Comparison of ENCODE assay signal across 8 cellular contexts in the genomic region with DNA sequence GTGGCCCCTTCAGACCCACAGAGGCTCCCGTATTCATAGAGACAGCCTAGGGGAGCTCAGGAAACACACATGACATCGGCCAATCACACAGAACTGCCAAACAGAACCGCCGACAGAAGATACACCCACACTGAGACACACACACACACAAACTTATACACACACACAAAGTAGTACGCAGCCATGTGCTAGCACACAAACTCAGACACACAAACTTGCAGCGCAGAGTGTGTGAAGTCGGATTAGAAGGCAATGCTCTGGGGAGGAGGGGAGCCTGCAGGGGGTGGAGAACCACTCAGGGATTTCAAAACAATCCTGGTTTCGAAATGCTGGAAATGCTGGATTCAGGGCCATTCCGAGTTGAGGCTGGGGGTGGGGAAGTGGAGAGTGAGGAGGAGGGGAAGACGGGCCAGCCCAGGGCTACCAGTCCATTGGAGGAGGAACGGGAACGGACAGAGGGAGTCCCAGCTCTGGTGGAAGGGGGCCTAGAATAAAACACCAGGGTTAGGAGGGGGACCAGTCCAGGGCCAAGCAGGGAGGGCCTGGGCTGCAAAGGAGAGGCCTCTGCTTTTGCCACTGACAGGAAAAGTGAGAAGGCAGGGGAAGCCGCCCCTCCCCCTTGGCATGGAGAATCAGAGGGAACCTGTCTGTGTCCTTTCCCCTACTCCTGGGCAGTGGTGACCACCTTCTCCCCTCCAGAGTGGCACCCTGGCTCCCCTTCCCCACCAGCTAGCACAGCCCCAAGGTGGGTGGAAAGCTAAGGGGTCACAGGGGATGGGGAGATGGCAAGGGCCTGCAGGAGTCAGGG. TPM values are rescaled to one million over a fixed set of nuclear protein-coding genes. Genes with fewer than 3 reads are reported as not detected.
A peak's percentile ranks its signal among the peaks of the same experiment; 100 is the strongest.
DNase-seq lines count a peak whose midpoint lies in the region; ATAC-seq, FAIRE-seq and TF ChIP-seq lines count a peak whose summit lies in the region.

No MANE protein-coding gene starts in this region.

- no peaks in the 10 kb centered on the region for H3K36me3 ChIP-seq in sigmoid colon

- TF ChIP-seq POLR2A in sigmoid colon (IDR thresholded peaks at IDR 0.05) = no peak

- peak overlapping the region; percentile 95 to 100 (median 100) for H3K27ac ChIP-seq in sigmoid colon

- peaks cover 0 to 84% (median 83%) of the 10 kb centered on the region in 4 donors for H3K4me1 ChIP-seq in sigmoid colon

- no peaks in the 10 kb centered on the region for H3K27me3 Mint-ChIP-seq in activated naive CD4-positive, alpha-beta T cell treated with anti-CD3 and anti-CD28 coated beads for 36 hours (ENCODE audit: low read depth)
- no peaks in the 10 kb centered on the region for H3K27me3 Mint-ChIP-seq in activated naive CD8-positive, alpha-beta T cell treated with anti-CD3 and anti-CD28 coated beads, Interleukin-2, amount 50 U/mL, for 24 hours

- intact Hi-C loops in activated naive CD4-positive, alpha-beta T cell treated with anti-CD3 and anti-CD28 coated beads for 36 hours (cut with micrococcal nuclease) = no loop called here
- intact Hi-C loops in sigmoid colon (cut with DNase I) = no loop called here

- H3K4me3 ChIP-seq in sigmoid colon = peak overlapping the region; percentile 88 to 98 (median 90)

- peak; percentile 40 for DNase-seq in activated naive CD4-positive, alpha-beta T cell treated with anti-CD3 and anti-CD28 coated beads for 36 hours
- DNase-seq in activated naive CD4-positive, alpha-beta T cell treated with Interleukin-2 at 50 U/mL for 16 hours = no peak
- no peak for DNase-seq in activated naive CD8-positive, alpha-beta T cell treated with anti-CD3 and anti-CD28 coated beads, Interleukin-2, amount 50 U/mL, for 24 hours
- DNase-seq in hepatic stellate cell (ENCODE audit: low spot score) = peak; percentile 89
- peak; percentile 93 for DNase-seq in sigmoid colon
- no peak for DNase-seq in KG1 (lab: John Stamatoyannopoulos, UW)
- DNase-seq in D721Med (ENCODE audit: insufficient read length, low spot score) = no peak

- FAIRE-seq in D721Med (lab: Jason Lieb, UNC) = no peak

- no peak for TF ChIP-seq EP300 in sigmoid colon (IDR thresholded peaks at IDR 0.05)

- 17 to 39% methylated on average over 13 of the region's 13 CpGs for WGBS in sigmoid colon, 2 donors

- H3K9me3 Mint-ChIP-seq in activated naive CD4-positive, alpha-beta T cell treated with anti-CD3 and anti-CD28 coated beads for 36 hours = no peaks in the 10 kb centered on the region
- no peaks in the 10 kb centered on the region for H3K9me3 Mint-ChIP-seq in activated naive CD8-positive, alpha-beta T cell treated with anti-CD3 and anti-CD28 coated beads, Interleukin-2, amount 50 U/mL, for 24 hours

- peak overlapping the region; percentile 87 for H3K4me3 Mint-ChIP-seq in activated naive CD4-positive, alpha-beta T cell treated with anti-CD3 and anti-CD28 coated beads for 36 hours
- peak overlapping the region; percentile 88 for H3K4me3 Mint-ChIP-seq in activated naive CD8-positive, alpha-beta T cell treated with anti-CD3 and anti-CD28 coated beads, Interleukin-2, amount 50 U/mL, for 24 hours

- ATAC-seq in activated naive CD8-positive, alpha-beta T cell treated with anti-CD3 and anti-CD28 coated beads, Interleukin-2, amount 50 U/mL, for 24 hours = no peak
- no peak for ATAC-seq in activated CD4-positive, CD25-positive, alpha-beta regulatory T cell treated with anti-CD3 and anti-CD28 coated beads, Interleukin-2, amount 50 U/mL, for 24 hours

- TF ChIP-seq CTCF in sigmoid colon (IDR thresholded peaks at IDR 0.05) = no peak
- TF ChIP-seq CTCF in D721Med (IDR thresholded peaks at IDR 0.05; ENCODE audit: insufficient read depth, missing control alignments) = no peak

- H3K9me3 ChIP-seq in sigmoid colon = no peaks in the 10 kb centered on the region

- CTCF ChIA-PET in activated naive CD4-positive, alpha-beta T cell treated with anti-CD3 and anti-CD28 coated beads for 36 hours (lab: Charles Lee) = interaction anchor here (0.7 to 1.2 kb wide), 3 partner anchors 17 to 232 kb away, joined by 3 read pairs; no protein-coding TSS in a partner anchor

- peaks cover 56% of the 10 kb centered on the region for H3K4me1 Mint-ChIP-seq in activated naive CD4-positive, alpha-beta T cell treated with anti-CD3 and anti-CD28 coated beads for 36 hours (ENCODE audit: low read depth)
- peaks cover 72% of the 10 kb centered on the region for H3K4me1 Mint-ChIP-seq in activated naive CD8-positive, alpha-beta T cell treated with anti-CD3 and anti-CD28 coated beads, Interleukin-2, amount 50 U/mL, for 24 hours

- H3K36me3 Mint-ChIP-seq in activated naive CD4-positive, alpha-beta T cell treated with anti-CD3 and anti-CD28 coated beads for 36 hours (ENCODE audit: low read depth) = peaks cover 13% of the 10 kb centered on the region
- no peaks in the 10 kb centered on the region for H3K36me3 Mint-ChIP-seq in activated naive CD8-positive, alpha-beta T cell treated with anti-CD3 and anti-CD28 coated beads, Interleukin-2, amount 50 U/mL, for 24 hours (ENCODE audit: low read depth)

- no peaks in the 10 kb centered on the region for H3K27me3 ChIP-seq in sigmoid colon

- H3K27ac Mint-ChIP-seq in activated naive CD4-positive, alpha-beta T cell treated with anti-CD3 and anti-CD28 coated beads for 36 hours = peak overlapping the region; percentile 98
- H3K27ac Mint-ChIP-seq in activated naive CD8-positive, alpha-beta T cell treated with anti-CD3 and anti-CD28 coated beads, Interleukin-2, amount 50 U/mL, for 24 hours = peak overlapping the region; percentile 97

RNA-seq across cellular contexts. Expression of a gene that starts 4.4 kb away (rescaled TPM):
- 10 to 100 TPM; 33.3 to 36.1 TPM for total RNA-seq in activated naive CD4-positive, alpha-beta T cell treated with anti-CD3 and anti-CD28 coated beads for 36 hours
- 10 to 100 TPM in 3 of 4 donors, 1 to 10 TPM in 1; 7.9 to 46.5 (median 10.8) TPM for total RNA-seq in sigmoid colon
- 10 to 100 TPM in 1 of 3 donors, 1 to 10 TPM in 2; 4.8 to 33.2 (median 7.4) TPM for polyA plus RNA-seq in sigmoid colon

RNA-seq across cellular contexts. Expression of a gene that starts 34.8 kb away (rescaled TPM):
- total RNA-seq in activated naive CD4-positive, alpha-beta T cell treated with anti-CD3 and anti-CD28 coated beads for 36 hours = under 1 TPM; 0.25 to 0.45 TPM
- not detected for total RNA-seq in sigmoid colon
- not detected for polyA plus RNA-seq in sigmoid colon

RNA-seq across cellular contexts. Expression of a gene that starts 37.6 kb away (rescaled TPM):
- total RNA-seq in activated naive CD4-positive, alpha-beta T cell treated with anti-CD3 and anti-CD28 coated beads for 36 hours = 10 to 100 TPM; 25.6 to 26.1 TPM
- total RNA-seq in sigmoid colon = not detected
- polyA plus RNA-seq in sigmoid colon = 10 to 100 TPM in 1 of 3 donors, under 1 TPM in 2; under 0.01 to 11.5 (median 0.23) TPM

RNA-seq across cellular contexts. Expression of a gene that starts 50.2 kb away (rescaled TPM):
- not detected for total RNA-seq in activated naive CD4-positive, alpha-beta T cell treated with anti-CD3 and anti-CD28 coated beads for 36 hours
- total RNA-seq in sigmoid colon = not detected
- polyA plus RNA-seq in sigmoid colon = not detected

Comparison
In these comparisons a context has a peak if more than half of its experiments do, and no peak if none do; other contexts are left out.
1. DNase-seq: peak in activated naive CD4-positive, alpha-beta T cell treated with anti-CD3 and anti-CD28 coated beads for 36 hours (single experiment), hepatic stellate cell (single experiment) and sigmoid colon (single experiment); none in activated naive CD4-positive, alpha-beta T cell treated with Interleukin-2 at 50 U/mL for 16 hours (single experiment), activated naive CD8-positive, alpha-beta T cell treated with anti-CD3 and anti-CD28 coated beads, Interleukin-2, amount 50 U/mL, for 24 hours (single experiment), KG1 (single experiment) and D721Med (single experiment).
2. RNA of a gene that starts 37.6 kb away (total RNA-seq): 25.6 to 26.1 TPM in activated naive CD4-positive, alpha-beta T cell treated with anti-CD3 and anti-CD28 coated beads for 36 hours; not detected in sigmoid colon; every median in the first group is over 10 times any median in the second.